30 cellular contexts compared by ENCODE assay signal in the genomic region with DNA sequence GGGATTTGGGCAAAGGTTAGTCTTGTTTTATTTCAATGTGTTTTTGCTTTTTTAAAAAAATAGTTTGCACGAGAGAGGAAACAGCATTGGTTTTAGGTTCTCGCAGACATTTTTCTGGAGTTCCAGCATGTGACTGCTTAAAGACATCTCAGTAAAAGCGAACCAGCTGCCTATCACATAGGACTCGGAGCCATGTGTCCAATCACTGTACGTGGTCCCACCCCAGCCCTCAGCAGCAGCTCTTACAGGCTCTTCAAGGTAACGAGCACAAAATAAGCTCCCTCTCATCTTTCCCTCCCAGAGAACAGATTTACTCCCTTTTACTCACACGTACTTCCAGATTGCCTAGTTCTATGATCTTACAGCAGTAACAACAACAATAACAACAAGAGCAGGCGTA.
DNase-seq lines count a peak whose midpoint lies in the region; ATAC-seq and TF ChIP-seq lines count a peak whose summit lies in the region.
"Had no signal": no experiment of that assay in that cellular context is flagged by ENCODE, and none has a peak within 500 bp of the region (broad histone marks: within the 10 kb centered on the region; RNA-seq: fewer than 3 reads in every experiment).

No MANE protein-coding gene starts in this region.

- H3K4me3 ChIP-seq in dorsolateral prefrontal cortex, result peak overlapping the region in 37 of 59 donors; percentile 3 to 65 (median 33)
- H3K4me3 ChIP-seq: esophagus muscularis mucosa, right lobe of liver, SK-N-MC had no signal

- TF ChIP-seq CTCF in dorsolateral prefrontal cortex (IDR thresholded peaks at IDR 0.05 in 54 of 56, conservative IDR thresholded peaks at IDR 0.05 in 2 of 56; ENCODE audit: low read depth in 1 of 56, partially characterized antibody in 56 of 56), result no peak

- H3K27me3 ChIP-seq in dorsolateral prefrontal cortex, result peaks cover 0 to 73% (median 9%) of the 10 kb centered on the region in 45 donors
- H3K27me3 ChIP-seq: esophagus muscularis mucosa, right lobe of liver had no signal

- H3K27ac ChIP-seq in dorsolateral prefrontal cortex, result peak overlapping the region in 1 of 59 donors; percentile 46
- H3K27ac ChIP-seq: esophagus muscularis mucosa, parathyroid adenoma, right lobe of liver, RWPE1, SK-N-MC had no signal

- DNase-seq in amygdala (lab: John Stamatoyannopoulos, UW) (peak in 32 of 56 donors; percentile 0 to 36 (median 4)), dorsolateral prefrontal cortex (peak in 9 of 10 donors; percentile 10 to 69 (median 49)), medulla oblongata (ENCODE audit: extremely low spot score) (peak; percentile 20), sciatic nerve (ENCODE audit: low spot score) (no peak), NCI-H146 treated with DMSO at 0.1 percent for 48 hours (lab: John Stamatoyannopoulos, UW; ENCODE audit: unreplicated experiment) (no peak), SKM-1 treated with dmso at 0.1 percent for 144 hours (lab: John Stamatoyannopoulos, UW; ENCODE audit: unreplicated experiment) (no peak), SK-N-DZ (ENCODE audit: low spot score) (no peak)
- DNase-seq: activated CD4-positive, alpha-beta T cell treated with anti-CD3 and anti-CD28 coated beads, Interleukin-2, amount 50 U/mL, for 4 hours; activated gamma-delta T cell treated with Interleukin-2 at 50 U/mL for 16 hours; activated naive CD8-positive, alpha-beta T cell treated with anti-CD3 and anti-CD28 coated beads, Interleukin-2, amount 10 ng/mL, durations not matched to agents 7 days and 5 days; activated T-cell treated with anti-CD3 and anti-CD28 coated beads, Interleukin-2, amount 50 U/mL, for 48 hours; COR-L47; dermis blood vessel endothelial cell; DMS53; foreskin melanocyte; left colon; mammary epithelial cell; MM.1S; NCI-H1417 treated with DMSO at 0.1 percent for 48 hours; NCI-H2081; NCI-H2227 treated with DMSO at 0.1 percent for 48 hours; NCI-H774; right lobe of liver; stimulated activated CD8-positive, alpha-beta memory T cell treated with anti-CD3 and anti-CD28 coated beads, Interleukin-4, amount 100 ng/mL, for 48 hours; T-helper 17 cell had no signal

- intact Hi-C loops in dorsolateral prefrontal cortex (cut with DNase I), result no loop called here
- intact Hi-C loops in sciatic nerve (cut with DNase I), result no loop called here

- peak; percentile 55 for ATAC-seq in sciatic nerve
- ATAC-seq: HepG2, left colon, right lobe of liver, T-helper 17 cell had no signal

Comparison
In these comparisons a context has a peak if more than half of its experiments do, and no peak if none do; other contexts are left out.
1. DNase-seq: peak in amygdala (32 of 56), dorsolateral prefrontal cortex (9 of 10) and medulla oblongata (single experiment); none in sciatic nerve (single experiment), NCI-H146 treated with DMSO at 0.1 percent for 48 hours (single experiment), SKM-1 treated with dmso at 0.1 percent for 144 hours (single experiment) and SK-N-DZ (single experiment).